Comparison of ENCODE assay signal across 9 cellular contexts in genomic region chr11:85182437-85183109, GRCh38.
DNase-seq lines count a peak whose midpoint lies in the region; ATAC-seq and TF ChIP-seq lines count a peak whose summit lies in the region.
"Had no signal": no experiment of that assay in that cellular context is flagged by ENCODE, and none has a peak within 500 bp of the region (broad histone marks: within the 10 kb centered on the region; RNA-seq: fewer than 3 reads in every experiment).

No MANE protein-coding gene starts in this region.

- no peaks in the 10 kb centered on the region for H3K27me3 ChIP-seq in neural cell (ENCODE audit: insufficient read depth, low read depth, low read length)
- H3K27me3 ChIP-seq: pancreas had no signal

- no peak overlapping the region for H3K27ac ChIP-seq in neural cell (ENCODE audit: low read length)
- H3K27ac ChIP-seq: pancreas had no signal

- no peak overlapping the region for H2AFZ ChIP-seq in neural cell (ENCODE audit: low read depth, low read length)

- intact Hi-C loops in left cardiac atrium (cut with DNase I) = no loop called here

- H3K9me3 ChIP-seq in neural cell (ENCODE audit: low read length) = no peaks in the 10 kb centered on the region
- H3K9me3 ChIP-seq: pancreas had no signal

- peak; percentile 53 for TF ChIP-seq RAD21 in neural cell (conservative IDR thresholded peaks at IDR 0.05)

- TF ChIP-seq CTCF in GM12872 (IDR thresholded peaks at IDR 0.05; ENCODE audit: insufficient read depth, low read depth, low read length) = peak; percentile 56; the same call in 2 of the 3 replicates
- TF ChIP-seq CTCF in LNCaP clone FGC (IDR thresholded peaks at IDR 0.05; ENCODE audit: control insufficient read depth, extremely low read depth, insufficient read depth) = peak; percentile 41
- TF ChIP-seq CTCF in astrocyte of the cerebellum (IDR thresholded peaks at IDR 0.05; ENCODE audit: low read depth, low read length, missing control alignments) = peak; percentile 55
- peak; percentile 72 for TF ChIP-seq CTCF in neural cell (IDR thresholded peaks at IDR 0.05; ENCODE audit: poor library complexity, severe bottlenecking)

- no peak overlapping the region for H3K9ac ChIP-seq in neural cell (ENCODE audit: low read length)

- TF ChIP-seq EP300 in neural cell (conservative IDR thresholded peaks at IDR 0.05; ENCODE audit: poor library complexity, severe bottlenecking) = no peak

- H3K79me2 ChIP-seq in neural cell (replicated peaks; ENCODE audit: insufficient read depth, low read length) = no peaks in the 10 kb centered on the region

- H3K4me2 ChIP-seq in neural cell (ENCODE audit: low read length) = no peak overlapping the region

- no peaks in the 10 kb centered on the region for H3K9me2 ChIP-seq in neural cell (ENCODE audit: insufficient read depth, low read length)

- no peak overlapping the region for H3K4me3 ChIP-seq in LNCaP clone FGC (ENCODE audit: low read depth, low read length)
- H3K4me3 ChIP-seq in astrocyte of the cerebellum (ENCODE audit: low read depth, low read length) = no peak overlapping the region
- no peak overlapping the region for H3K4me3 ChIP-seq in neural cell (ENCODE audit: low read length)
- H3K4me3 ChIP-seq: pancreas had no signal

- peak; percentile 82 for ATAC-seq in GM21619 (IDR thresholded peaks at IDR 0.05; ENCODE audit: unreplicated experiment)
- no peak for ATAC-seq in HG03135 (IDR thresholded peaks at IDR 0.05; ENCODE audit: unreplicated experiment)
- ATAC-seq in left cardiac atrium = no peak

- no peaks in the 10 kb centered on the region for H4K20me1 ChIP-seq in neural cell (ENCODE audit: insufficient read depth)

- H3K36me3 ChIP-seq in neural cell (ENCODE audit: insufficient read depth, low read length) = no peaks in the 10 kb centered on the region
- H3K36me3 ChIP-seq: pancreas had no signal

- DNase-seq in LNCaP clone FGC (ENCODE audit: low read depth) (peak; percentile 7), astrocyte of the cerebellum (ENCODE audit: low read depth) (peak; percentile 6), left cardiac atrium (no peak)
- DNase-seq in effector CD8-positive, alpha-beta T cell (lab: John Stamatoyannopoulos, UW) = no peak
- DNase-seq: pancreas had no signal

- in situ Hi-C loops in astrocyte of the cerebellum (cut with HindIII; ENCODE audit: low sequenced_read_pairs) = no loop called here

- H3F3A ChIP-seq in neural cell (ENCODE audit: insufficient read depth, low read length, poor library complexity, severe bottlenecking) = no peaks in the 10 kb centered on the region

TF ChIP-seq in neural cell, 6 proteins besides CTCF, POLR2A, EP300 and RAD21:
- no peak for TF ChIP-seq POLR2AphosphoS5 (IDR thresholded peaks at IDR 0.05)
- TF ChIP-seq SMC3 (conservative IDR thresholded peaks at IDR 0.05; ENCODE audit: poor library complexity) = peak; percentile 18

Comparison
In these comparisons a context has a peak if more than half of its experiments do, and no peak if none do; other contexts are left out.
1. DNase-seq: peak in LNCaP clone FGC (single experiment) and astrocyte of the cerebellum (single experiment); none in effector CD8-positive, alpha-beta T cell (single experiment) and left cardiac atrium (single experiment).
2. Peak in every context shown above with its lines, with median percentiles within 50 percentile points of each other: CTCF ChIP-seq.